Comparison of ENCODE assay signal across 3 cellular contexts in genomic region chr1:207518608-207519239, GRCh38.
TF ChIP-seq lines count a peak whose summit lies in the region.

No MANE protein-coding gene starts in this region.

TF ChIP-seq in GM23338, 12 proteins besides CTCF, POLR2A, EP300 and RAD21 (continued from another document and continues in another):
- TF ChIP-seq POLR2AphosphoS5 (IDR thresholded peaks at IDR 0.05; ENCODE audit: low read depth), result no peak
- TF ChIP-seq ZNF114 (CRISPR knock-in tag; IDR thresholded peaks at IDR 0.05), result no peak
- TF ChIP-seq ETS1 (IDR thresholded peaks at IDR 0.05), result no peak
- TF ChIP-seq ZNF331 (CRISPR knock-in tag; IDR thresholded peaks at IDR 0.05; ENCODE audit: low read depth), result no peak
- TF ChIP-seq NANOG (IDR thresholded peaks at IDR 0.05; ENCODE audit: borderline replicate concordance), result no peak
- no peak for TF ChIP-seq EZH2 (IDR thresholded peaks at IDR 0.05; ENCODE audit: low read depth, unreplicated experiment)
- no peak for TF ChIP-seq EZH2phosphoT487 (IDR thresholded peaks at IDR 0.05; ENCODE audit: unreplicated experiment)

TF ChIP-seq in K562, 482 proteins besides CTCF, POLR2A, EP300 and RAD21 (continued from another document and continues in another):
- TF ChIP-seq RBM14 (IDR thresholded peaks at IDR 0.05; ENCODE audit: borderline replicate concordance, insufficient read depth, low read depth, low read length) (no peak), RERE (CRISPR knock-in tag; IDR thresholded peaks at IDR 0.05; ENCODE audit: borderline replicate concordance) (no peak), ZNF707 (CRISPR knock-in tag; conservative IDR thresholded peaks at IDR 0.05) (no peak), ZNF766 (CRISPR knock-in tag; conservative IDR thresholded peaks at IDR 0.05) (0 out of 2 replicates have a peak, but pooled peaks have one; percentile 23), ARHGAP35 (IDR thresholded peaks at IDR 0.05; ENCODE audit: partially characterized antibody) (no peak), MBD1 (CRISPR knock-in tag; IDR thresholded peaks at IDR 0.05) (no peak), STAG1 (CRISPR knock-in tag; IDR thresholded peaks at IDR 0.05; ENCODE audit: borderline replicate concordance) (no peak), NFRKB (IDR thresholded peaks at IDR 0.05; ENCODE audit: low read depth) (peak; percentile 13; the same call in 1 of the 2 replicates), MAFG (tag; conservative IDR thresholded peaks at IDR 0.05) (peak; percentile 90)
- TF ChIP-seq, protein P1, sequence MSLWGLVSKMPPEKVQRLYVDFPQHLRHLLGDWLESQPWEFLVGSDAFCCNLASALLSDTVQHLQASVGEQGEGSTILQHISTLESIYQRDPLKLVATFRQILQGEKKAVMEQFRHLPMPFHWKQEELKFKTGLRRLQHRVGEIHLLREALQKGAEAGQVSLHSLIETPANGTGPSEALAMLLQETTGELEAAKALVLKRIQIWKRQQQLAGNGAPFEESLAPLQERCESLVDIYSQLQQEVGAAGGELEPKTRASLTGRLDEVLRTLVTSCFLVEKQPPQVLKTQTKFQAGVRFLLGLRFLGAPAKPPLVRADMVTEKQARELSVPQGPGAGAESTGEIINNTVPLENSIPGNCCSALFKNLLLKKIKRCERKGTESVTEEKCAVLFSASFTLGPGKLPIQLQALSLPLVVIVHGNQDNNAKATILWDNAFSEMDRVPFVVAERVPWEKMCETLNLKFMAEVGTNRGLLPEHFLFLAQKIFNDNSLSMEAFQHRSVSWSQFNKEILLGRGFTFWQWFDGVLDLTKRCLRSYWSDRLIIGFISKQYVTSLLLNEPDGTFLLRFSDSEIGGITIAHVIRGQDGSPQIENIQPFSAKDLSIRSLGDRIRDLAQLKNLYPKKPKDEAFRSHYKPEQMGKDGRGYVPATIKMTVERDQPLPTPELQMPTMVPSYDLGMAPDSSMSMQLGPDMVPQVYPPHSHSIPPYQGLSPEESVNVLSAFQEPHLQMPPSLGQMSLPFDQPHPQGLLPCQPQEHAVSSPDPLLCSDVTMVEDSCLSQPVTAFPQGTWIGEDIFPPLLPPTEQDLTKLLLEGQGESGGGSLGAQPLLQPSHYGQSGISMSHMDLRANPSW (CRISPR knock-in tag; IDR thresholded peaks at IDR 0.05), result no peak
- TF ChIP-seq, protein P2, sequence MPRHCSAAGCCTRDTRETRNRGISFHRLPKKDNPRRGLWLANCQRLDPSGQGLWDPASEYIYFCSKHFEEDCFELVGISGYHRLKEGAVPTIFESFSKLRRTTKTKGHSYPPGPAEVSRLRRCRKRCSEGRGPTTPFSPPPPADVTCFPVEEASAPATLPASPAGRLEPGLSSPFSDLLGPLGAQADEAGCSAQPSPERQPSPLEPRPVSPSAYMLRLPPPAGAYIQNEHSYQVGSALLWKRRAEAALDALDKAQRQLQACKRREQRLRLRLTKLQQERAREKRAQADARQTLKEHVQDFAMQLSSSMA (CRISPR knock-in tag; IDR thresholded peaks at IDR 0.05), result no peak

TF ChIP-seq in HEK293T, 16 proteins besides CTCF, POLR2A, EP300 and RAD21 (continued from another document):
- TF ChIP-seq, protein P3, sequence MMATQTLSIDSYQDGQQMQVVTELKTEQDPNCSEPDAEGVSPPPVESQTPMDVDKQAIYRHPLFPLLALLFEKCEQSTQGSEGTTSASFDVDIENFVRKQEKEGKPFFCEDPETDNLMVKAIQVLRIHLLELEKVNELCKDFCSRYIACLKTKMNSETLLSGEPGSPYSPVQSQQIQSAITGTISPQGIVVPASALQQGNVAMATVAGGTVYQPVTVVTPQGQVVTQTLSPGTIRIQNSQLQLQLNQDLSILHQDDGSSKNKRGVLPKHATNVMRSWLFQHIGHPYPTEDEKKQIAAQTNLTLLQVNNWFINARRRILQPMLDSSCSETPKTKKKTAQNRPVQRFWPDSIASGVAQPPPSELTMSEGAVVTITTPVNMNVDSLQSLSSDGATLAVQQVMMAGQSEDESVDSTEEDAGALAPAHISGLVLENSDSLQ (IDR thresholded peaks at IDR 0.05), result no peak
- TF ChIP-seq FOXM1 (IDR thresholded peaks at IDR 0.05; ENCODE audit: borderline replicate concordance) (no peak), SP1 (IDR thresholded peaks at IDR 0.05) (no peak), L3MBTL2 (conservative IDR thresholded peaks at IDR 0.05) (no peak), SUZ12 (IDR thresholded peaks at IDR 0.05) (no peak), NFRKB (IDR thresholded peaks at IDR 0.05) (no peak), FOXK2 (IDR thresholded peaks at IDR 0.05) (no peak), TARDBP (IDR thresholded peaks at IDR 0.05) (no peak), CTBP1 (IDR thresholded peaks at IDR 0.05; ENCODE audit: borderline replicate concordance) (no peak), FOXA1 (IDR thresholded peaks at IDR 0.05) (no peak), LEF1 (IDR thresholded peaks at IDR 0.05; ENCODE audit: borderline replicate concordance) (no peak), HDGF (IDR thresholded peaks at IDR 0.05; ENCODE audit: borderline replicate concordance) (no peak), ZNF384 (IDR thresholded peaks at IDR 0.05) (no peak), ELF4 (IDR thresholded peaks at IDR 0.05) (no peak), BHLHE40 (IDR thresholded peaks at IDR 0.05; ENCODE audit: borderline replicate concordance) (no peak)
